In the genomic region with DNA sequence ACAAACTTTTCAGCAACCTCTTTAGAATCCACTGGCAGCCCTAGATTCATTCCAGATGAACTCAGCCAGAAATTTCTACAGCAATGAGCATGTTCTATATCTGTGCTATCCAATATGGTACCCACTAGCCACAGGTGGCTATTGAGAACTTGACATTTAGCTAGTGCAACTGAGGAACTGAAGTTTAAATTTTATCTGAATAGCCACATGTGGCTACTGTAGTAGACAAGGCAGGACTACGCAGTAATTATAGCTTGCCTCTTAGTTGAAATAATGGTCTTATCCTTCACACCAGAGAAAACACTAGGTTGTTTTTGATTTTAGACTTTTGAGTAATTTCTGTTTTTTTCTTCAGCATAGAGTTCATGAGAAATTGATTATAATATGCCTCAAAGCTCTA, we compare ENCODE assay signal across 27 cellular contexts.
"Had no signal": no experiment of that assay in that cellular context is flagged by ENCODE, and none has a peak within 500 bp of the region (broad histone marks: within the 10 kb centered on the region; RNA-seq: fewer than 3 reads in every experiment).

No MANE protein-coding gene starts in this region.

- H3K36me3 ChIP-seq: brain microvascular endothelial cell, colonic mucosa had no signal

- H3K4me3 Mint-ChIP-seq: activated CD4-positive, alpha-beta memory T cell treated with anti-CD3 and anti-CD28 coated beads for 36 hours; activated CD4-positive, alpha-beta T cell treated with anti-CD3 and anti-CD28 coated beads for 36 hours; activated CD4-positive, alpha-beta T cell treated with anti-CD3 and anti-CD28 coated beads, Interleukin-2, amount 10 ng/mL, durations not matched to agents 24 days and 14 days; activated CD8-positive, alpha-beta memory T cell treated with anti-CD3 and anti-CD28 coated beads, Interleukin-2, amount 10 ng/mL, durations not matched to agents 7 days and 5 days; activated CD8-positive, alpha-beta T cell treated with anti-CD3 and anti-CD28 coated beads, Interleukin-2, amount 10 ng/mL, durations not matched to agents 7 days and 5 days; activated naive CD4-positive, alpha-beta T cell treated with anti-CD3 and anti-CD28 coated beads for 36 hours; activated naive CD4-positive, alpha-beta T cell treated with anti-CD3 and anti-CD28 coated beads, Interleukin-2, amount 50 U/mL, for 24 hours; activated naive CD8-positive, alpha-beta T cell treated with anti-CD3 and anti-CD28 coated beads, Interleukin-2, amount 10 ng/mL, durations not matched to agents 7 days and 5 days; activated T-helper 1 cell treated with anti-CD3 and anti-CD28 coated beads, Interleukin-12 subunit alpha, Interleukin-12 subunit beta, Interleukin-2, Interleukin-4 antibody, amounts not matched to agents 30 ng/mL and 10 ng/mL and 1 ng/mL, durations not matched to agents 14 hours and 24 hours and 36 hours; central memory CD8-positive, alpha-beta T cell; dendritic cell treated with granulocyte-macrophage colony-stimulating factor and Interleukin-4, amounts not matched to agents 40 ng/mL and 50 ng/mL, for 4 days; endodermal cell had no signal

- FAIRE-seq: bronchial epithelial cell, frontal cortex had no signal

- H3K9me3 ChIP-seq: colonic mucosa had no signal

- H3K9me3 Mint-ChIP-seq: activated CD4-positive, alpha-beta memory T cell treated with anti-CD3 and anti-CD28 coated beads for 36 hours; activated CD4-positive, alpha-beta T cell treated with anti-CD3 and anti-CD28 coated beads, Interleukin-2, amount 10 ng/mL, durations not matched to agents 24 days and 14 days; activated naive CD4-positive, alpha-beta T cell treated with anti-CD3 and anti-CD28 coated beads for 36 hours; activated naive CD4-positive, alpha-beta T cell treated with anti-CD3 and anti-CD28 coated beads, Interleukin-2, amount 50 U/mL, for 24 hours; activated naive CD8-positive, alpha-beta T cell treated with anti-CD3 and anti-CD28 coated beads, Interleukin-2, amount 10 ng/mL, durations not matched to agents 7 days and 5 days; activated T-helper 1 cell treated with anti-CD3 and anti-CD28 coated beads, Interleukin-12 subunit alpha, Interleukin-12 subunit beta, Interleukin-2, Interleukin-4 antibody, amounts not matched to agents 30 ng/mL and 10 ng/mL and 1 ng/mL, durations not matched to agents 14 hours and 24 hours and 36 hours; activated T-helper 2 cell treated with anti-CD3 and anti-CD28 coated beads, Interferon-gamma antibody, Interleukin-2, Interleukin-4, amounts not matched to agents 10 μg/mL and 5 μg/mL and 100 μg/mL, durations not matched to agents 14 hours and 24 hours and 36 hours; central memory CD8-positive, alpha-beta T cell; dendritic cell treated with granulocyte-macrophage colony-stimulating factor and Interleukin-4, amounts not matched to agents 40 ng/mL and 50 ng/mL, for 4 days had no signal

- H3K4me3 ChIP-seq: colonic mucosa, dorsolateral prefrontal cortex had no signal

- H3K27me3 ChIP-seq: brain microvascular endothelial cell, colonic mucosa had no signal

- H3K27me3 Mint-ChIP-seq: activated CD4-positive, alpha-beta memory T cell treated with anti-CD3 and anti-CD28 coated beads for 36 hours; activated CD4-positive, alpha-beta T cell treated with anti-CD3 and anti-CD28 coated beads for 36 hours; activated CD4-positive, alpha-beta T cell treated with anti-CD3 and anti-CD28 coated beads, Interleukin-2, amount 10 ng/mL, durations not matched to agents 24 days and 14 days; activated CD8-positive, alpha-beta memory T cell treated with anti-CD3 and anti-CD28 coated beads, Interleukin-2, amount 10 ng/mL, durations not matched to agents 7 days and 5 days; activated naive CD4-positive, alpha-beta T cell treated with anti-CD3 and anti-CD28 coated beads, Interleukin-2, amount 50 U/mL, for 24 hours; activated naive CD8-positive, alpha-beta T cell treated with anti-CD3 and anti-CD28 coated beads, Interleukin-2, amount 10 ng/mL, durations not matched to agents 7 days and 5 days; central memory CD8-positive, alpha-beta T cell; dendritic cell treated with granulocyte-macrophage colony-stimulating factor and Interleukin-4, amounts not matched to agents 40 ng/mL and 50 ng/mL, for 4 days had no signal

- H3K27ac ChIP-seq: brain microvascular endothelial cell, colonic mucosa, dorsolateral prefrontal cortex had no signal

- H3K4me1 Mint-ChIP-seq: endodermal cell had no signal

- H3K27ac Mint-ChIP-seq: activated CD4-positive, alpha-beta memory T cell treated with anti-CD3 and anti-CD28 coated beads for 36 hours; activated CD4-positive, alpha-beta T cell treated with anti-CD3 and anti-CD28 coated beads for 36 hours; activated CD4-positive, alpha-beta T cell treated with anti-CD3 and anti-CD28 coated beads, Interleukin-2, amount 10 ng/mL, durations not matched to agents 24 days and 14 days; activated CD8-positive, alpha-beta memory T cell treated with anti-CD3 and anti-CD28 coated beads, Interleukin-2, amount 10 ng/mL, durations not matched to agents 7 days and 5 days; activated CD8-positive, alpha-beta T cell treated with anti-CD3 and anti-CD28 coated beads, Interleukin-2, amount 10 ng/mL, durations not matched to agents 7 days and 5 days; activated naive CD4-positive, alpha-beta T cell treated with anti-CD3 and anti-CD28 coated beads for 36 hours; activated naive CD4-positive, alpha-beta T cell treated with anti-CD3 and anti-CD28 coated beads, Interleukin-2, amount 50 U/mL, for 24 hours; activated naive CD8-positive, alpha-beta T cell treated with anti-CD3 and anti-CD28 coated beads, Interleukin-2, amount 10 ng/mL, durations not matched to agents 7 days and 5 days; activated T-helper 1 cell treated with anti-CD3 and anti-CD28 coated beads, Interleukin-12 subunit alpha, Interleukin-12 subunit beta, Interleukin-2, Interleukin-4 antibody, amounts not matched to agents 30 ng/mL and 10 ng/mL and 1 ng/mL, durations not matched to agents 14 hours and 24 hours and 36 hours; activated T-helper 2 cell treated with anti-CD3 and anti-CD28 coated beads, Interferon-gamma antibody, Interleukin-2, Interleukin-4, amounts not matched to agents 10 μg/mL and 5 μg/mL and 100 μg/mL, durations not matched to agents 14 hours and 24 hours and 36 hours; dendritic cell treated with granulocyte-macrophage colony-stimulating factor and Interleukin-4, amounts not matched to agents 40 ng/mL and 50 ng/mL, for 4 days; endodermal cell had no signal

- DNase-seq: activated CD4-positive, alpha-beta memory T cell treated with anti-CD3 and anti-CD28 coated beads for 36 hours; activated CD4-positive, alpha-beta T cell treated with anti-CD3 and anti-CD28 coated beads for 36 hours; activated CD4-positive, alpha-beta T cell treated with anti-CD3 and anti-CD28 coated beads, Interleukin-2, amount 10 ng/mL, durations not matched to agents 24 days and 14 days; activated CD4-positive, CD25-positive, alpha-beta regulatory T cell; activated CD4-positive, CD25-positive, alpha-beta regulatory T cell treated with anti-CD3 and anti-CD28 coated beads, Interleukin-2, amount 50 U/mL, for 72 hours; activated CD8-positive, alpha-beta memory T cell treated with anti-CD3 and anti-CD28 coated beads, Interleukin-2, amount 10 ng/mL, durations not matched to agents 7 days and 5 days; activated CD8-positive, alpha-beta memory T cell treated with anti-CD3 and anti-CD28 coated beads, Interleukin-2, amount 50 U/mL, for 4 hours; activated CD8-positive, alpha-beta T cell treated with anti-CD3 and anti-CD28 coated beads, Interleukin-2, amount 10 ng/mL, durations not matched to agents 7 days and 5 days; activated effector memory CD4-positive, alpha-beta T cell treated with anti-CD3 and anti-CD28 coated beads, Interleukin-2, amount 50 U/mL, for 16 hours; activated naive CD4-positive, alpha-beta T cell treated with anti-CD3 and anti-CD28 coated beads for 36 hours; activated naive CD8-positive, alpha-beta T cell treated with anti-CD3 and anti-CD28 coated beads, Interleukin-2, amount 10 ng/mL, durations not matched to agents 7 days and 5 days; activated T-cell treated with anti-CD3 and anti-CD28 coated beads, Interleukin-2, amount 50 U/mL, for 1 hour; activated T-cell treated with anti-CD3 and anti-CD28 coated beads, Interleukin-2, amount 50 U/mL, for 48 hours; colonic mucosa; dorsolateral prefrontal cortex; effector memory CD4-positive, alpha-beta T cell; endodermal cell; head of caudate nucleus; T-helper 2 cell had no signal

- H3K36me3 Mint-ChIP-seq: activated CD4-positive, alpha-beta memory T cell treated with anti-CD3 and anti-CD28 coated beads for 36 hours; activated CD8-positive, alpha-beta memory T cell treated with anti-CD3 and anti-CD28 coated beads, Interleukin-2, amount 10 ng/mL, durations not matched to agents 7 days and 5 days; activated naive CD4-positive, alpha-beta T cell treated with anti-CD3 and anti-CD28 coated beads, Interleukin-2, amount 50 U/mL, for 24 hours; activated naive CD8-positive, alpha-beta T cell treated with anti-CD3 and anti-CD28 coated beads, Interleukin-2, amount 10 ng/mL, durations not matched to agents 7 days and 5 days had no signal
